ENCODE assay signal across 34 cellular contexts in the genomic region with DNA sequence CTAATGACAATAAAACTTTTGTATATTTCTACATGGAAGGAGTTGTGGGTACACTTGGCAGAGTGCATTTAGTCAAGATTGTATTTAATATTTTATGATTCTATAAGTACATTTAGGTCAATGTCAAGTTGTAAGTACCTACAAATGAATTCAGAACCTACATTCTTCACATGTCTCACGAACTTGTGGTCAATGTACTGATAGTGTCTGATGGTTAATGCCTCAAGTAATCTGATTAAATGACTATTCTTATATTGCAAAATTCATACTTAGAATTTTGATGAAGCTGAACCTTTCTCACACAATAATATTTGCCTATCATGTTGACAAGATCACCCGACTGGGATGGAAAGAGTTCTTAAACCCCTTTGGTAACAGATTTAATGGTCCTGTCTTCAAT.
"Had no signal": no experiment of that assay in that cellular context is flagged by ENCODE, and none has a peak within 500 bp of the region (broad histone marks: within the 10 kb centered on the region; RNA-seq: fewer than 3 reads in every experiment).

No MANE protein-coding gene starts in this region.

- DNase-seq: Karpas-422, Kasumi-1, KBM-7, KG1, MG63, MM.1S, MV-4-11, NCI-H1048, NCI-H1092, NCI-H1092 treated with DMSO at 0.1 percent for 48 hours, NCI-H1105, NCI-H1105 treated with DMSO at 0.1 percent for 48 hours, NCI-H1417, NCI-H1417 treated with DMSO at 0.1 percent for 48 hours, NCI-H1436, NCI-H1436 treated with DMSO at 0.1 percent for 48 hours, NCI-H146, NCI-H1694, NCI-H1694 treated with DMSO at 0.1 percent for 48 hours, NCI-H187, NCI-H187 treated with DMSO at 0.1 percent for 48 hours, NCI-H1930, NCI-H2029, NCI-H2029 treated with DMSO at 0.1 percent for 48 hours, NCI-H2081, NCI-H2081 treated with DMSO at 0.1 percent for 48 hours, NCI-H2107, NCI-H2171, NCI-H2171 treated with DMSO at 0.1 percent for 48 hours, NCI-H2227 treated with DMSO at 0.1 percent for 48 hours, NCI-H226, NCI-H345, NCI-H446, NCI-H446 treated with DMSO at 0.1 percent for 48 hours had no signal

- H3K4me3 ChIP-seq: MG63 had no signal

- H3K9me3 ChIP-seq: MG63 had no signal
